ENCODE assay signal across 2 cellular contexts in the genomic region with DNA sequence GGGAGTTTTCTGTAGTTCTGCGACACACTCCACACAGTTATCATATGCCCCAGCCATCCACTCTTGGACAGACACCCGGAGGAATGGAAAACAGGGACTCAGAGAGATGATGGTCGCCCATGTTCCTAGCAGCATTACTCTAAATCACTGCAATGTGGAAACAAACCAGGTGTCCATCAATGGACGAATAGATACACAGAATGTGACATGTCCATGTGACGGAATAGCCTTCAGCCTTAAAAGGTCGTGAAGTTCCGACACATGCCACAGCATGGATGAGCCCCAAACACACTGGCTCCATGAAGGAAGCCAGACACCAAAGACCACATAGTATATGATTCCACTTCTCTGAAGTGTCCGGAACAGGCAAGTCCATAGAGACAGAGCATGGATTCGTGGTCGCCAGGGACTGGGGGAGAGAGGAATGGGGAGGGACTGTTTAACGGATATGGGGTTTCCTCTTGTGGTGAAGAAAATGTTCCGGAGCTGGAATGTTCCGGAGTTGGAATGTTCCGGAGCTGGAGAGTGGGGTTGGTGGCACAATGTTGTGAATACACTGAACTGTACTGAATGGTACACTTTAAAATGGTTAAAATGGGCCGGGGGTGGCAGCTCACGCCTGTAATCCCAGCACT.
TF ChIP-seq lines count a peak whose summit lies in the region.

No MANE protein-coding gene starts in this region.

TF ChIP-seq in SK-N-SH, 30 proteins besides CTCF, POLR2A, EP300 and RAD21 (continued from another document):
- TF ChIP-seq, protein P1, sequence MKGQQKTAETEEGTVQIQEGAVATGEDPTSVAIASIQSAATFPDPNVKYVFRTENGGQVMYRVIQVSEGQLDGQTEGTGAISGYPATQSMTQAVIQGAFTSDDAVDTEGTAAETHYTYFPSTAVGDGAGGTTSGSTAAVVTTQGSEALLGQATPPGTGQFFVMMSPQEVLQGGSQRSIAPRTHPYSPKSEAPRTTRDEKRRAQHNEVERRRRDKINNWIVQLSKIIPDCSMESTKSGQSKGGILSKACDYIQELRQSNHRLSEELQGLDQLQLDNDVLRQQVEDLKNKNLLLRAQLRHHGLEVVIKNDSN (IDR thresholded peaks at IDR 0.05; ENCODE audit: borderline replicate concordance, low read depth), result no peak
- TF ChIP-seq SIN3A (IDR thresholded peaks at IDR 0.05; ENCODE audit: borderline replicate concordance, low read depth, low read length) (no peak), ELF1 (IDR thresholded peaks at IDR 0.05) (no peak), RFX5 (IDR thresholded peaks at IDR 0.05; ENCODE audit: low read length) (no peak), GABPA (IDR thresholded peaks at IDR 0.05; ENCODE audit: low read depth) (no peak)
TF ChIP-seq in SK-N-SH: peak in this region for 0.

TF ChIP-seq in SK-N-SH treated with all-trans-retinoic acid at 6 μM for 48 hours, 23 proteins besides CTCF, POLR2A, EP300 and RAD21 (continued from another document):
- TF ChIP-seq, protein P2, sequence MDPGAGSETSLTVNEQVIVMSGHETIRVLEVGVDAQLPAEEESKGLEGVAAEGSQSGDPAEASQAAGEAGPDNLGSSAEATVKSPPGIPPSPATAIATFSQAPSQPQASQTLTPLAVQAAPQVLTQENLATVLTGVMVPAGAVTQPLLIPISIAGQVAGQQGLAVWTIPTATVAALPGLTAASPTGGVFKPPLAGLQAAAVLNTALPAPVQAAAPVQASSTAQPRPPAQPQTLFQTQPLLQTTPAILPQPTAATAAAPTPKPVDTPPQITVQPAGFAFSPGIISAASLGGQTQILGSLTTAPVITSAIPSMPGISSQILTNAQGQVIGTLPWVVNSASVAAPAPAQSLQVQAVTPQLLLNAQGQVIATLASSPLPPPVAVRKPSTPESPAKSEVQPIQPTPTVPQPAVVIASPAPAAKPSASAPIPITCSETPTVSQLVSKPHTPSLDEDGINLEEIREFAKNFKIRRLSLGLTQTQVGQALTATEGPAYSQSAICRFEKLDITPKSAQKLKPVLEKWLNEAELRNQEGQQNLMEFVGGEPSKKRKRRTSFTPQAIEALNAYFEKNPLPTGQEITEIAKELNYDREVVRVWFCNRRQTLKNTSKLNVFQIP (CRISPR knock-in tag; IDR thresholded peaks at IDR 0.05; ENCODE audit: borderline replicate concordance, low read depth), result no peak
- TF ChIP-seq GLIS3 (CRISPR knock-in tag; IDR thresholded peaks at IDR 0.05) (no peak), ZNF70 (CRISPR knock-in tag; IDR thresholded peaks at IDR 0.05) (no peak), PPARA (CRISPR knock-in tag; IDR thresholded peaks at IDR 0.05; ENCODE audit: borderline replicate concordance) (no peak), ESRRG (CRISPR knock-in tag; IDR thresholded peaks at IDR 0.05) (no peak)
- TF ChIP-seq, protein P3, sequence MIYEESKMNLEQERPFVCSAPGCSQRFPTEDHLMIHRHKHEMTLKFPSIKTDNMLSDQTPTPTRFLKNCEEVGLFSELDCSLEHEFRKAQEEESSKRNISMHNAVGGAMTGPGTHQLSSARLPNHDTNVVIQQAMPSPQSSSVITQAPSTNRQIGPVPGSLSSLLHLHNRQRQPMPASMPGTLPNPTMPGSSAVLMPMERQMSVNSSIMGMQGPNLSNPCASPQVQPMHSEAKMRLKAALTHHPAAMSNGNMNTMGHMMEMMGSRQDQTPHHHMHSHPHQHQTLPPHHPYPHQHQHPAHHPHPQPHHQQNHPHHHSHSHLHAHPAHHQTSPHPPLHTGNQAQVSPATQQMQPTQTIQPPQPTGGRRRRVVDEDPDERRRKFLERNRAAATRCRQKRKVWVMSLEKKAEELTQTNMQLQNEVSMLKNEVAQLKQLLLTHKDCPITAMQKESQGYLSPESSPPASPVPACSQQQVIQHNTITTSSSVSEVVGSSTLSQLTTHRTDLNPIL (CRISPR knock-in tag; IDR thresholded peaks at IDR 0.05; ENCODE audit: low read depth), result no peak
- TF ChIP-seq, protein P4, sequence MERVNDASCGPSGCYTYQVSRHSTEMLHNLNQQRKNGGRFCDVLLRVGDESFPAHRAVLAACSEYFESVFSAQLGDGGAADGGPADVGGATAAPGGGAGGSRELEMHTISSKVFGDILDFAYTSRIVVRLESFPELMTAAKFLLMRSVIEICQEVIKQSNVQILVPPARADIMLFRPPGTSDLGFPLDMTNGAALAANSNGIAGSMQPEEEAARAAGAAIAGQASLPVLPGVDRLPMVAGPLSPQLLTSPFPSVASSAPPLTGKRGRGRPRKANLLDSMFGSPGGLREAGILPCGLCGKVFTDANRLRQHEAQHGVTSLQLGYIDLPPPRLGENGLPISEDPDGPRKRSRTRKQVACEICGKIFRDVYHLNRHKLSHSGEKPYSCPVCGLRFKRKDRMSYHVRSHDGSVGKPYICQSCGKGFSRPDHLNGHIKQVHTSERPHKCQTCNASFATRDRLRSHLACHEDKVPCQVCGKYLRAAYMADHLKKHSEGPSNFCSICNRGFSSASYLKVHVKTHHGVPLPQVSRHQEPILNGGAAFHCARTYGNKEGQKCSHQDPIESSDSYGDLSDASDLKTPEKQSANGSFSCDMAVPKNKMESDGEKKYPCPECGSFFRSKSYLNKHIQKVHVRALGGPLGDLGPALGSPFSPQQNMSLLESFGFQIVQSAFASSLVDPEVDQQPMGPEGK (CRISPR knock-in tag; IDR thresholded peaks at IDR 0.05; ENCODE audit: borderline replicate concordance), result no peak
- TF ChIP-seq, protein P5, sequence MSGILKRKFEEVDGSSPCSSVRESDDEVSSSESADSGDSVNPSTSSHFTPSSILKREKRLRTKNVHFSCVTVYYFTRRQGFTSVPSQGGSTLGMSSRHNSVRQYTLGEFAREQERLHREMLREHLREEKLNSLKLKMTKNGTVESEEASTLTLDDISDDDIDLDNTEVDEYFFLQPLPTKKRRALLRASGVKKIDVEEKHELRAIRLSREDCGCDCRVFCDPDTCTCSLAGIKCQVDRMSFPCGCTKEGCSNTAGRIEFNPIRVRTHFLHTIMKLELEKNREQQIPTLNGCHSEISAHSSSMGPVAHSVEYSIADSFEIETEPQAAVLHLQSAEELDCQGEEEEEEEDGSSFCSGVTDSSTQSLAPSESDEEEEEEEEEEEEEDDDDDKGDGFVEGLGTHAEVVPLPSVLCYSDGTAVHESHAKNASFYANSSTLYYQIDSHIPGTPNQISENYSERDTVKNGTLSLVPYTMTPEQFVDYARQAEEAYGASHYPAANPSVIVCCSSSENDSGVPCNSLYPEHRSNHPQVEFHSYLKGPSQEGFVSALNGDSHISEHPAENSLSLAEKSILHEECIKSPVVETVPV (CRISPR knock-in tag; IDR thresholded peaks at IDR 0.05), result no peak
TF ChIP-seq in SK-N-SH treated with all-trans-retinoic acid at 6 μM for 48 hours: peak in this region for 0.
